Comparison of ENCODE assay signal across 18 cellular contexts in genomic region chr1:109482242-109482641, GRCh38.
DNase-seq lines count a peak whose midpoint lies in the region; ATAC-seq and TF ChIP-seq lines count a peak whose summit lies in the region.
"Had no signal": no experiment of that assay in that cellular context is flagged by ENCODE, and none has a peak within 500 bp of the region (broad histone marks: within the 10 kb centered on the region; RNA-seq: fewer than 3 reads in every experiment).

No MANE protein-coding gene starts in this region.

- H3K4me3 Mint-ChIP-seq in T-helper 2 cell treated with Interferon-gamma antibody and Interleukin-4, amounts not matched to agents 5 μg/mL and 100 μg/mL, for 36 hours, result peak overlapping the region; percentile 4
- H3K4me3 Mint-ChIP-seq in activated naive CD8-positive, alpha-beta T cell treated with anti-CD3 and anti-CD28 coated beads, Interleukin-2, amount 50 U/mL, for 24 hours, result peak overlapping the region; percentile 97
- H3K4me3 Mint-ChIP-seq in nephron, result peak overlapping the region; percentile 23 to 90 (median 41)

- H3K4me1 Mint-ChIP-seq in T-helper 2 cell treated with Interferon-gamma antibody and Interleukin-4, amounts not matched to agents 5 μg/mL and 100 μg/mL, for 36 hours (ENCODE audit: low read depth), result peaks cover 32% of the 10 kb centered on the region
- H3K4me1 Mint-ChIP-seq in activated naive CD8-positive, alpha-beta T cell treated with anti-CD3 and anti-CD28 coated beads, Interleukin-2, amount 50 U/mL, for 24 hours, result peaks cover 30% of the 10 kb centered on the region
- peaks cover 22% of the 10 kb centered on the region for H3K4me1 Mint-ChIP-seq in nephron

- H3K36me3 Mint-ChIP-seq in T-helper 2 cell treated with Interferon-gamma antibody and Interleukin-4, amounts not matched to agents 5 μg/mL and 100 μg/mL, for 36 hours (ENCODE audit: low read depth), result no peaks in the 10 kb centered on the region
- peaks cover 4% of the 10 kb centered on the region for H3K36me3 Mint-ChIP-seq in activated naive CD8-positive, alpha-beta T cell treated with anti-CD3 and anti-CD28 coated beads, Interleukin-2, amount 50 U/mL, for 24 hours (ENCODE audit: low read depth)
- peaks cover 12% of the 10 kb centered on the region for H3K36me3 Mint-ChIP-seq in nephron (ENCODE audit: low read depth)

- no peak for DNase-seq in T-helper 2 cell treated with Interferon-gamma antibody and Interleukin-4, amounts not matched to agents 5 μg/mL and 100 μg/mL, for 36 hours (ENCODE audit: low spot score)
- no peak for DNase-seq in T-helper 2 cell
- DNase-seq in DMS 273 (lab: John Stamatoyannopoulos, UW; ENCODE audit: unreplicated experiment), result peak; percentile 72
- no peak for DNase-seq in activated naive CD8-positive, alpha-beta T cell treated with anti-CD3 and anti-CD28 coated beads, Interleukin-2, amount 50 U/mL, for 24 hours
- no peak for DNase-seq in GM13977 (ENCODE audit: low spot score)
- DNase-seq in foreskin fibroblast, result no peak
- DNase-seq: KG1; lower lobe of right lung; MV-4-11; NCI-H2029 treated with DMSO at 0.1 percent for 48 hours; NCI-H526; PC-9; spleen; stimulated activated CD8-positive, alpha-beta memory T cell treated with anti-CD3 and anti-CD28 coated beads, Interleukin-4, amount 100 ng/mL, for 48 hours; testis had no signal

- no peaks in the 10 kb centered on the region for H3K9me3 Mint-ChIP-seq in T-helper 2 cell treated with Interferon-gamma antibody and Interleukin-4, amounts not matched to agents 5 μg/mL and 100 μg/mL, for 36 hours
- H3K9me3 Mint-ChIP-seq in activated naive CD8-positive, alpha-beta T cell treated with anti-CD3 and anti-CD28 coated beads, Interleukin-2, amount 50 U/mL, for 24 hours, result no peaks in the 10 kb centered on the region
- no peaks in the 10 kb centered on the region for H3K9me3 Mint-ChIP-seq in nephron
- H3K9me3 Mint-ChIP-seq: activated T-helper 1 cell treated with anti-CD3 and anti-CD28 coated beads, Interleukin-12 subunit alpha, Interleukin-12 subunit beta, Interleukin-2, Interleukin-4 antibody, amounts not matched to agents 30 ng/mL and 10 ng/mL and 1 ng/mL, durations not matched to agents 14 hours and 24 hours and 36 hours had no signal

- no peak overlapping the region for H3K4me3 ChIP-seq in foreskin fibroblast (ENCODE audit: low read depth in 1 of 2, low read length in 2 of 2)
- H3K4me3 ChIP-seq: PC-9 had no signal

- H3K27me3 Mint-ChIP-seq in T-helper 2 cell treated with Interferon-gamma antibody and Interleukin-4, amounts not matched to agents 5 μg/mL and 100 μg/mL, for 36 hours (ENCODE audit: low read depth), result peaks cover 36% of the 10 kb centered on the region
- H3K27me3 Mint-ChIP-seq in activated naive CD8-positive, alpha-beta T cell treated with anti-CD3 and anti-CD28 coated beads, Interleukin-2, amount 50 U/mL, for 24 hours, result peaks cover 15% of the 10 kb centered on the region
- peaks cover 43% of the 10 kb centered on the region for H3K27me3 Mint-ChIP-seq in nephron (ENCODE audit: low read depth)

- in situ Hi-C loops in GM13977 (cut with MboI; ENCODE audit: low pct_unique_long_range_greater_than_20kb, low sequenced_read_pairs, unreplicated experiment), result no loop called here

- no peak for ATAC-seq in activated naive CD8-positive, alpha-beta T cell treated with anti-CD3 and anti-CD28 coated beads, Interleukin-2, amount 50 U/mL, for 24 hours
- ATAC-seq in GM21717 (IDR thresholded peaks at IDR 0.05; ENCODE audit: unreplicated experiment), result no peak

- TF ChIP-seq CTCF in nephron (IDR thresholded peaks at IDR 0.05; ENCODE audit: unreplicated experiment in 3 of 3), result no peak
- TF ChIP-seq CTCF in GM13977 (IDR thresholded peaks at IDR 0.05; ENCODE audit: extremely low read depth, insufficient read depth, missing control alignments), result no peak
- TF ChIP-seq CTCF in foreskin fibroblast (IDR thresholded peaks at IDR 0.05; ENCODE audit: low read depth, low read length), result no peak

- H3K27ac Mint-ChIP-seq in T-helper 2 cell treated with Interferon-gamma antibody and Interleukin-4, amounts not matched to agents 5 μg/mL and 100 μg/mL, for 36 hours, result no peak overlapping the region
- peak overlapping the region; percentile 39 for H3K27ac Mint-ChIP-seq in activated naive CD8-positive, alpha-beta T cell treated with anti-CD3 and anti-CD28 coated beads, Interleukin-2, amount 50 U/mL, for 24 hours
- H3K27ac Mint-ChIP-seq in nephron, result no peak overlapping the region

Comparison
In these comparisons a context has a peak if more than half of its experiments do, and no peak if none do; other contexts are left out.
1. H3K4me3 Mint-ChIP-seq: peak in every context shown above with its lines; median percentile 97 in activated naive CD8-positive, alpha-beta T cell treated with anti-CD3 and anti-CD28 coated beads, Interleukin-2, amount 50 U/mL, for 24 hours; 41 in nephron; 4 in T-helper 2 cell treated with Interferon-gamma antibody and Interleukin-4, amounts not matched to agents 5 μg/mL and 100 μg/mL, for 36 hours.